In genomic region chr3:159818399-159818798, GRCh38 we compare ENCODE assay signal across 4 cellular contexts.
TF ChIP-seq lines count a peak whose summit lies in the region.

No MANE protein-coding gene starts in this region.

TF ChIP-seq in HCT116, 20 proteins besides CTCF, POLR2A, EP300 and RAD21:
- TF ChIP-seq, protein P1, sequence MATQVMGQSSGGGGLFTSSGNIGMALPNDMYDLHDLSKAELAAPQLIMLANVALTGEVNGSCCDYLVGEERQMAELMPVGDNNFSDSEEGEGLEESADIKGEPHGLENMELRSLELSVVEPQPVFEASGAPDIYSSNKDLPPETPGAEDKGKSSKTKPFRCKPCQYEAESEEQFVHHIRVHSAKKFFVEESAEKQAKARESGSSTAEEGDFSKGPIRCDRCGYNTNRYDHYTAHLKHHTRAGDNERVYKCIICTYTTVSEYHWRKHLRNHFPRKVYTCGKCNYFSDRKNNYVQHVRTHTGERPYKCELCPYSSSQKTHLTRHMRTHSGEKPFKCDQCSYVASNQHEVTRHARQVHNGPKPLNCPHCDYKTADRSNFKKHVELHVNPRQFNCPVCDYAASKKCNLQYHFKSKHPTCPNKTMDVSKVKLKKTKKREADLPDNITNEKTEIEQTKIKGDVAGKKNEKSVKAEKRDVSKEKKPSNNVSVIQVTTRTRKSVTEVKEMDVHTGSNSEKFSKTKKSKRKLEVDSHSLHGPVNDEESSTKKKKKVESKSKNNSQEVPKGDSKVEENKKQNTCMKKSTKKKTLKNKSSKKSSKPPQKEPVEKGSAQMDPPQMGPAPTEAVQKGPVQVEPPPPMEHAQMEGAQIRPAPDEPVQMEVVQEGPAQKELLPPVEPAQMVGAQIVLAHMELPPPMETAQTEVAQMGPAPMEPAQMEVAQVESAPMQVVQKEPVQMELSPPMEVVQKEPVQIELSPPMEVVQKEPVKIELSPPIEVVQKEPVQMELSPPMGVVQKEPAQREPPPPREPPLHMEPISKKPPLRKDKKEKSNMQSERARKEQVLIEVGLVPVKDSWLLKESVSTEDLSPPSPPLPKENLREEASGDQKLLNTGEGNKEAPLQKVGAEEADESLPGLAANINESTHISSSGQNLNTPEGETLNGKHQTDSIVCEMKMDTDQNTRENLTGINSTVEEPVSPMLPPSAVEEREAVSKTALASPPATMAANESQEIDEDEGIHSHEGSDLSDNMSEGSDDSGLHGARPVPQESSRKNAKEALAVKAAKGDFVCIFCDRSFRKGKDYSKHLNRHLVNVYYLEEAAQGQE (IDR thresholded peaks at IDR 0.05; ENCODE audit: low read depth), result no peak
- TF ChIP-seq, protein P2, sequence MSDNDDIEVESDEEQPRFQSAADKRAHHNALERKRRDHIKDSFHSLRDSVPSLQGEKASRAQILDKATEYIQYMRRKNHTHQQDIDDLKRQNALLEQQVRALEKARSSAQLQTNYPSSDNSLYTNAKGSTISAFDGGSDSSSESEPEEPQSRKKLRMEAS (IDR thresholded peaks at IDR 0.05), result no peak

TF ChIP-seq in K562, 482 proteins besides CTCF, POLR2A, EP300 and RAD21:
- TF ChIP-seq HIVEP1 (CRISPR knock-in tag; IDR thresholded peaks at IDR 0.05), result no peak
- no peak for TF ChIP-seq FUS (optimal IDR thresholded peaks at IDR 0.05; ENCODE audit: low read depth, low read length)
- no peak for TF ChIP-seq ZNF592 (IDR thresholded peaks at IDR 0.05)
- TF ChIP-seq ZNF239 (CRISPR knock-in tag; IDR thresholded peaks at IDR 0.05), result no peak
- TF ChIP-seq RFX7 (CRISPR knock-in tag; IDR thresholded peaks at IDR 0.05), result no peak
- no peak for TF ChIP-seq HOXB6 (CRISPR knock-in tag; IDR thresholded peaks at IDR 0.05; ENCODE audit: borderline replicate concordance)
- TF ChIP-seq PHB2 (IDR thresholded peaks at IDR 0.05; ENCODE audit: low read depth), result no peak

TF ChIP-seq in HepG2, 621 proteins besides CTCF, POLR2A, EP300 and RAD21 (continues in another document):
- TF ChIP-seq ARID5B (CRISPR knock-in tag; IDR thresholded peaks at IDR 0.05) (peak; percentile 56), ZNF282 (IDR thresholded peaks at IDR 0.05; ENCODE audit: partially characterized antibody) (no peak), PHF21A (CRISPR knock-in tag; IDR thresholded peaks at IDR 0.05) (no peak), XBP1 (CRISPR knock-in tag; IDR thresholded peaks at IDR 0.05) (no peak), RARA (CRISPR knock-in tag; IDR thresholded peaks at IDR 0.05) (0 out of 2 replicates have a peak, but pooled peaks have one; percentile 17), FLYWCH1 (CRISPR knock-in tag; IDR thresholded peaks at IDR 0.05) (no peak), SAP130 (CRISPR knock-in tag; IDR thresholded peaks at IDR 0.05; ENCODE audit: low read depth) (no peak), NONO (IDR thresholded peaks at IDR 0.05) (no peak), NONO (CRISPR knock-in tag; conservative IDR thresholded peaks at IDR 0.05) (no peak), SUZ12 (IDR thresholded peaks at IDR 0.05; ENCODE audit: low read depth, low read length) (no peak), HNF4G (IDR thresholded peaks at IDR 0.05; ENCODE audit: borderline replicate concordance, low read depth, low read length) (peak; percentile 43; the same call in 1 of the 2 replicates), HNF4G (CRISPR knock-in tag; IDR thresholded peaks at IDR 0.05; ENCODE audit: borderline replicate concordance, low read depth) (no peak; the same call in 1 of the 2 replicates), HOXA3 (CRISPR knock-in tag; IDR thresholded peaks at IDR 0.05) (peak; percentile 38; the same call in 1 of the 2 replicates), TFDP2 (CRISPR knock-in tag; IDR thresholded peaks at IDR 0.05) (no peak), FOSL2 (CRISPR knock-in tag; IDR thresholded peaks at IDR 0.05) (0 out of 2 replicates have a peak, but pooled peaks have one; percentile 6)
- TF ChIP-seq, protein P3, sequence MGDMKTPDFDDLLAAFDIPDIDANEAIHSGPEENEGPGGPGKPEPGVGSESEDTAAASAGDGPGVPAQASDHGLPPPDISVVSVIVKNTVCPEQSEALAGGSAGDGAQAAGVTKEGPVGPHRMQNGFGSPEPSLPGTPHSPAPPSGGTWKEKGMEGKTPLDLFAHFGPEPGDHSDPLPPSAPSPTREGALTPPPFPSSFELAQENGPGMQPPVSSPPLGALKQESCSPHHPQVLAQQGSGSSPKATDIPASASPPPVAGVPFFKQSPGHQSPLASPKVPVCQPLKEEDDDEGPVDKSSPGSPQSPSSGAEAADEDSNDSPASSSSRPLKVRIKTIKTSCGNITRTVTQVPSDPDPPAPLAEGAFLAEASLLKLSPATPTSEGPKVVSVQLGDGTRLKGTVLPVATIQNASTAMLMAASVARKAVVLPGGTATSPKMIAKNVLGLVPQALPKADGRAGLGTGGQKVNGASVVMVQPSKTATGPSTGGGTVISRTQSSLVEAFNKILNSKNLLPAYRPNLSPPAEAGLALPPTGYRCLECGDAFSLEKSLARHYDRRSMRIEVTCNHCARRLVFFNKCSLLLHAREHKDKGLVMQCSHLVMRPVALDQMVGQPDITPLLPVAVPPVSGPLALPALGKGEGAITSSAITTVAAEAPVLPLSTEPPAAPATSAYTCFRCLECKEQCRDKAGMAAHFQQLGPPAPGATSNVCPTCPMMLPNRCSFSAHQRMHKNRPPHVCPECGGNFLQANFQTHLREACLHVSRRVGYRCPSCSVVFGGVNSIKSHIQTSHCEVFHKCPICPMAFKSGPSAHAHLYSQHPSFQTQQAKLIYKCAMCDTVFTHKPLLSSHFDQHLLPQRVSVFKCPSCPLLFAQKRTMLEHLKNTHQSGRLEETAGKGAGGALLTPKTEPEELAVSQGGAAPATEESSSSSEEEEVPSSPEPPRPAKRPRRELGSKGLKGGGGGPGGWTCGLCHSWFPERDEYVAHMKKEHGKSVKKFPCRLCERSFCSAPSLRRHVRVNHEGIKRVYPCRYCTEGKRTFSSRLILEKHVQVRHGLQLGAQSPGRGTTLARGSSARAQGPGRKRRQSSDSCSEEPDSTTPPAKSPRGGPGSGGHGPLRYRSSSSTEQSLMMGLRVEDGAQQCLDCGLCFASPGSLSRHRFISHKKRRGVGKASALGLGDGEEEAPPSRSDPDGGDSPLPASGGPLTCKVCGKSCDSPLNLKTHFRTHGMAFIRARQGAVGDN (CRISPR knock-in tag; IDR thresholded peaks at IDR 0.05), result peak; percentile 36

TF ChIP-seq in HEK293T, 16 proteins besides CTCF, POLR2A, EP300 and RAD21:
- TF ChIP-seq CTBP1 (IDR thresholded peaks at IDR 0.05; ENCODE audit: borderline replicate concordance) (no peak), NFRKB (IDR thresholded peaks at IDR 0.05) (no peak), LEF1 (IDR thresholded peaks at IDR 0.05; ENCODE audit: borderline replicate concordance) (no peak), SP1 (IDR thresholded peaks at IDR 0.05) (no peak), ZNF384 (IDR thresholded peaks at IDR 0.05) (no peak), BHLHE40 (IDR thresholded peaks at IDR 0.05; ENCODE audit: borderline replicate concordance) (no peak), TARDBP (IDR thresholded peaks at IDR 0.05) (no peak), FOXM1 (IDR thresholded peaks at IDR 0.05; ENCODE audit: borderline replicate concordance) (no peak), HDGF (IDR thresholded peaks at IDR 0.05; ENCODE audit: borderline replicate concordance) (no peak), SUZ12 (IDR thresholded peaks at IDR 0.05) (no peak), FOXK2 (IDR thresholded peaks at IDR 0.05) (no peak), L3MBTL2 (conservative IDR thresholded peaks at IDR 0.05) (no peak), FOXA1 (IDR thresholded peaks at IDR 0.05) (no peak), ARNT (IDR thresholded peaks at IDR 0.05) (no peak)
- TF ChIP-seq, protein P4, sequence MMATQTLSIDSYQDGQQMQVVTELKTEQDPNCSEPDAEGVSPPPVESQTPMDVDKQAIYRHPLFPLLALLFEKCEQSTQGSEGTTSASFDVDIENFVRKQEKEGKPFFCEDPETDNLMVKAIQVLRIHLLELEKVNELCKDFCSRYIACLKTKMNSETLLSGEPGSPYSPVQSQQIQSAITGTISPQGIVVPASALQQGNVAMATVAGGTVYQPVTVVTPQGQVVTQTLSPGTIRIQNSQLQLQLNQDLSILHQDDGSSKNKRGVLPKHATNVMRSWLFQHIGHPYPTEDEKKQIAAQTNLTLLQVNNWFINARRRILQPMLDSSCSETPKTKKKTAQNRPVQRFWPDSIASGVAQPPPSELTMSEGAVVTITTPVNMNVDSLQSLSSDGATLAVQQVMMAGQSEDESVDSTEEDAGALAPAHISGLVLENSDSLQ (IDR thresholded peaks at IDR 0.05), result no peak
